24 cellular contexts compared by ENCODE assay signal in genomic region chr3:45009868-45010267, GRCh38. TPM values are rescaled to one million over a fixed set of nuclear protein-coding genes. Genes with fewer than 3 reads are reported as not detected.
DNase-seq lines count a peak whose midpoint lies in the region; ATAC-seq and TF ChIP-seq lines count a peak whose summit lies in the region.
"Had no signal": no experiment of that assay in that cellular context is flagged by ENCODE, and none has a peak within 500 bp of the region (broad histone marks: within the 10 kb centered on the region; RNA-seq: fewer than 3 reads in every experiment).

No MANE protein-coding gene starts in this region.

- H3K36me3 Mint-ChIP-seq in mesothelial cell of epicardium, result peaks cover 40% of the 10 kb centered on the region

- no peaks in the 10 kb centered on the region for H3K27me3 Mint-ChIP-seq in mesothelial cell of epicardium (ENCODE audit: low read depth)
- H3K27me3 Mint-ChIP-seq: activated naive CD8-positive, alpha-beta T cell treated with anti-CD3 and anti-CD28 coated beads, Interleukin-2, amount 50 U/mL, for 24 hours; brain; naive thymus-derived CD8-positive, alpha-beta T cell; T-cell had no signal

- H3K4me3 Mint-ChIP-seq in mesothelial cell of epicardium, result no peak overlapping the region
- H3K4me3 Mint-ChIP-seq: activated naive CD8-positive, alpha-beta T cell treated with anti-CD3 and anti-CD28 coated beads, Interleukin-2, amount 50 U/mL, for 24 hours; brain; naive thymus-derived CD8-positive, alpha-beta T cell; T-cell had no signal

- peak overlapping the region; percentile 32 for H3K27ac Mint-ChIP-seq in mesothelial cell of epicardium
- H3K27ac Mint-ChIP-seq: activated naive CD8-positive, alpha-beta T cell treated with anti-CD3 and anti-CD28 coated beads, Interleukin-2, amount 50 U/mL, for 24 hours had no signal

- no peak for TF ChIP-seq CTCF in ascending aorta (IDR thresholded peaks at IDR 0.05)
- TF ChIP-seq CTCF in mesothelial cell of epicardium (IDR thresholded peaks at IDR 0.05; ENCODE audit: unreplicated experiment), result no peak
- no peak for TF ChIP-seq CTCF in thoracic aorta (IDR thresholded peaks at IDR 0.05)

- DNase-seq in SJSA1 (ENCODE audit: low read depth in 1 of 2, low spot score in 2 of 2), result no peak
- no peak for DNase-seq in ascending aorta (ENCODE audit: low spot score in 2 of 2)
- DNase-seq in mesothelial cell of epicardium (ENCODE audit: low spot score in 2 of 2, unreplicated experiment in 2 of 2), result no peak
- no peak for DNase-seq in thoracic aorta (ENCODE audit: low spot score)
- no peak for DNase-seq in HPDE6-E6E7 (ENCODE audit: extremely low spot score)
- DNase-seq in stimulated activated CD4-positive, alpha-beta T cell treated with anti-CD3 and anti-CD28 coated beads, Interleukin-15, amount 100 ng/mL, for 24 hours, result no peak
- no peak for DNase-seq in nucleus accumbens (lab: John Stamatoyannopoulos, UW)
- DNase-seq: activated CD4-positive, CD25-positive, alpha-beta regulatory T cell treated with anti-CD3 and anti-CD28 coated beads, Interleukin-2, amount 50 U/mL, for 72 hours; activated gamma-delta T cell treated with Interleukin-2 at 50 U/mL for 16 hours; activated naive CD8-positive, alpha-beta T cell treated with anti-CD3 and anti-CD28 coated beads, Interleukin-2, amount 50 U/mL, for 24 hours; activated T-cell treated with anti-CD3 and anti-CD28 coated beads, Interleukin-2, amount 50 U/mL, for 1 hour; cerebellar nuclear complex; DND-41; left cardiac atrium; naive thymus-derived CD8-positive, alpha-beta T cell; NCI-H1417; NCI-H345; NCI-H748 treated with DMSO at 0.1 percent for 48 hours; stimulated activated CD4-positive, alpha-beta T cell treated with anti-CD3 and anti-CD28 coated beads, Interleukin-2, amount 100 ng/mL, for 48 hours; substantia nigra; T-cell had no signal

- H3K4me3 ChIP-seq in SJSA1 (no peak overlapping the region), ascending aorta (no peak overlapping the region), thoracic aorta (no peak overlapping the region)
- H3K4me3 ChIP-seq: HAP-1 had no signal

- H3K9me3 Mint-ChIP-seq in mesothelial cell of epicardium, result peaks cover 8% of the 10 kb centered on the region

- intact Hi-C loops in ascending aorta (cut with DNase I), result loop anchor here (5.0 kb wide), 1 partner anchor 33 kb away; the partner anchor contains the start of genes EXOSC7 and ZDHHC3

- H3K36me3 ChIP-seq in SJSA1 (peaks cover 28% of the 10 kb centered on the region), ascending aorta (peaks cover 0 to 36% of the 10 kb centered on the region in 2 donors), thoracic aorta (peaks cover 10% of the 10 kb centered on the region)

- no peaks in the 10 kb centered on the region for H3K9me3 ChIP-seq in SJSA1 (replicated peaks)
- H3K9me3 ChIP-seq in ascending aorta, result no peaks in the 10 kb centered on the region
- H3K9me3 ChIP-seq in thoracic aorta, result no peaks in the 10 kb centered on the region
- H3K9me3 ChIP-seq: HAP-1 had no signal

- H3K27me3 ChIP-seq in SJSA1 (replicated peaks) (no peaks in the 10 kb centered on the region), ascending aorta (no peaks in the 10 kb centered on the region), thoracic aorta (replicated peaks; ENCODE audit: insufficient read depth) (no peaks in the 10 kb centered on the region)

- peak overlapping the region; percentile 99; the same call in 1 of the 2 replicates for H3K27ac ChIP-seq in SJSA1
- H3K27ac ChIP-seq in ascending aorta, result peak overlapping the region; percentile 72 to 90
- H3K27ac ChIP-seq in thoracic aorta, result peak overlapping the region; percentile 84 to 90

- H3K4me1 Mint-ChIP-seq in mesothelial cell of epicardium, result peaks cover 26% of the 10 kb centered on the region

- ATAC-seq in thoracic aorta (ENCODE audit: insufficient number of reproducible peaks, low FRiP score, low read depth) (no peak), HG02610 (IDR thresholded peaks at IDR 0.05; ENCODE audit: unreplicated experiment) (no peak)
- ATAC-seq: activated naive CD8-positive, alpha-beta T cell treated with anti-CD3 and anti-CD28 coated beads, Interleukin-2, amount 50 U/mL, for 24 hours; left cardiac atrium; naive thymus-derived CD8-positive, alpha-beta T cell; T-cell had no signal

- H3K4me1 ChIP-seq in SJSA1 (replicated peaks), result peaks cover 50% of the 10 kb centered on the region
- peaks cover 9 to 25% of the 10 kb centered on the region in 2 donors for H3K4me1 ChIP-seq in ascending aorta
- peaks cover 21 to 31% of the 10 kb centered on the region in 2 donors for H3K4me1 ChIP-seq in thoracic aorta (ENCODE audit: control insufficient read depth in 1 of 2, low read depth in 2 of 2)
- H3K4me1 ChIP-seq: HAP-1 had no signal

RNA-seq across cellular contexts. Expression of gene CLEC3B, which starts 16.2 kb away (rescaled TPM):
- 4.4 and 11.6 TPM in 2 replicates for total RNA-seq in SJSA1 (2014; rRNA removed; shearing (Covaris generic))
- total RNA-seq in ascending aorta (130 TPM), mesothelial cell of epicardium (0.60 to 1.2 TPM (median 0.66 TPM) in 3 replicates), thoracic aorta (100 to 1,000 TPM in 1 of 2 donors, 10 to 100 TPM in 1; 96.6 to 202 TPM)

RNA-seq across cellular contexts. Expression of gene EXOSC7, which starts 33.8 kb away (rescaled TPM):
- total RNA-seq in SJSA1 (2014; rRNA removed; shearing (Covaris generic)), result 52.2 and 92.5 TPM in 2 replicates
- total RNA-seq in ascending aorta (51.2 TPM), mesothelial cell of epicardium (53.6 TPM in 3 replicates), thoracic aorta (10 to 100 TPM; 43.3 to 45.9 TPM)

RNA-seq across cellular contexts. Expression of gene ZDHHC3, which starts 33.9 kb away (rescaled TPM):
- 48.8 and 55.3 TPM in 2 replicates for total RNA-seq in SJSA1 (2014; rRNA removed; shearing (Covaris generic))
- total RNA-seq in ascending aorta (67.8 TPM), mesothelial cell of epicardium (63.7 to 74.5 TPM (median 64.8 TPM) in 3 replicates), thoracic aorta (10 to 100 TPM; 70.8 to 72.3 TPM)
